ENCODE assay signal across 12 cellular contexts in the genomic region with DNA sequence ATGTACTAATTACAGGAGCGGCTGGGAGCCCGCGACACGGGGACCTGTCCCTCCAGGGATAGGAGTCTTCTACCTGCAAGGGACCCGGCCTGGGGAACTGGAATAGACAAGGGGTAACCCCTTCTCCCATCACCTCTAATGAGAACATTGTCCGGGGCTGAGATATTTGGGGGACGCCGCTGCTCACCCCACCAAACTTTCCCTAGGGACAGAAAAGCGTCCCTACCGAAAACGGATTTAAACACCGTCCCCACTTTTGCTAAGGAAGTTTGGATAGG. TPM values are rescaled to one million over a fixed set of nuclear protein-coding genes. Genes with fewer than 3 reads are reported as not detected.
DNase-seq lines count a peak whose midpoint lies in the region; ATAC-seq, FAIRE-seq and TF ChIP-seq lines count a peak whose summit lies in the region.
"Had no signal": no experiment of that assay in that cellular context is flagged by ENCODE, and none has a peak within 500 bp of the region (broad histone marks: within the 10 kb centered on the region; RNA-seq: fewer than 3 reads in every experiment).

No MANE protein-coding gene starts in this region.

- no peak overlapping the region for H3K18ac ChIP-seq in H1 (ENCODE audit: extremely low read depth, low read length)

- peaks cover 3 to 7% of the 10 kb centered on the region in 2 experiments for H4K20me1 ChIP-seq in H1 (replicated peaks in 1 of 2; ENCODE audit: control insufficient read depth in 1 of 2, insufficient read depth in 2 of 2, low read length in 2 of 2)

- no peak overlapping the region for H2BK5ac ChIP-seq in H1 (ENCODE audit: low read depth, low read length)

- peak overlapping the region; percentile 73 for H3K4me3 Mint-ChIP-seq in mesothelial cell of epicardium
- H3K4me3 Mint-ChIP-seq: activated T-helper 1 cell treated with anti-CD3 and anti-CD28 coated beads, Interleukin-12 subunit alpha, Interleukin-12 subunit beta, Interleukin-2, Interleukin-4 antibody, amounts not matched to agents 30 ng/mL and 10 ng/mL and 1 ng/mL, durations not matched to agents 14 hours and 24 hours and 36 hours had no signal

- no peak overlapping the region for H4K91ac ChIP-seq in H1 (replicated peaks; ENCODE audit: insufficient read length, low read length)

- TF ChIP-seq POLR2A in H1 (IDR thresholded peaks at IDR 0.05; ENCODE audit: control extremely low read depth in 1 of 2, low read depth in 2 of 2, low read length in 2 of 2), result no peak
- TF ChIP-seq POLR2A in testis (IDR thresholded peaks at IDR 0.05), result no peak

- peaks cover under 1 to 15% (median 13%) of the 10 kb centered on the region in 4 experiments for H3K4me1 ChIP-seq in H1 (replicated peaks in 1 of 4; ENCODE audit: control insufficient read depth in 3 of 4, insufficient read depth in 4 of 4, low read length in 3 of 4)
- H3K4me1 ChIP-seq in testis, result peaks cover 14% of the 10 kb centered on the region

- H3K4me3 ChIP-seq in WI38 (ENCODE audit: low read depth, low read length) (peak overlapping the region; percentile 57), H1 (ENCODE audit: extremely low read depth in 1 of 4, insufficient read depth in 2 of 4, low read depth in 3 of 4, low read length in 4 of 4) (peak overlapping the region; percentile 34 to 60 (median 48)), testis (peak overlapping the region; percentile 44 to 60)

- no peak overlapping the region for H3K9ac ChIP-seq in H1 (replicated peaks in 1 of 4; ENCODE audit: extremely low read depth in 1 of 4, low read depth in 3 of 4, low read length in 3 of 4)

- H2AFZ ChIP-seq in H1 (ENCODE audit: low read length), result no peak overlapping the region

- ATAC-seq in HG02623 (IDR thresholded peaks at IDR 0.05; ENCODE audit: unreplicated experiment), result no peak

- CTCF ChIA-PET in H1 (lab: Charles Lee; ENCODE audit: partially characterized antibody), result interaction anchor here (0.6 to 3.0 kb wide), 12 partner anchors 10 to 644 kb away, joined by 3 to 12 read pairs (median 4); no protein-coding TSS in a partner anchor

- H2BK15ac ChIP-seq in H1 (ENCODE audit: low read length), result no peak overlapping the region

- DNase-seq in H1 (ENCODE audit: low read depth in 1 of 2, low spot score in 2 of 2), result no peak
- no peak for DNase-seq in mesothelial cell of epicardium (ENCODE audit: low spot score in 2 of 2, unreplicated experiment in 2 of 2)
- no peak for DNase-seq in testis
- no peak for DNase-seq in amygdala (lab: John Stamatoyannopoulos, UW)
- DNase-seq in RCC 7860 (ENCODE audit: low spot score), result no peak
- DNase-seq: DMS153, NCI-H2227 treated with DMSO at 0.1 percent for 48 hours had no signal

- POLR2A ChIA-PET in H1 (lab: Charles Lee; ENCODE audit: partially characterized antibody), result no interaction called here

- H3K23me2 ChIP-seq in H1 (ENCODE audit: low read depth, low read length), result peaks cover 38% of the 10 kb centered on the region

- no peak overlapping the region for H2BK12ac ChIP-seq in H1 (ENCODE audit: low read depth, low read length)

- no peak overlapping the region for H3K14ac ChIP-seq in H1 (ENCODE audit: insufficient read length)

- H3K79me1 ChIP-seq in H1 (ENCODE audit: low read depth, low read length), result no peaks in the 10 kb centered on the region

- H4K8ac ChIP-seq in H1 (ENCODE audit: extremely low read depth, insufficient read depth, low read length), result no peak overlapping the region

- H3K23ac ChIP-seq in H1 (ENCODE audit: insufficient read length), result no peak overlapping the region

- no peaks in the 10 kb centered on the region for H3K9me3 Mint-ChIP-seq in mesothelial cell of epicardium
- H3K9me3 Mint-ChIP-seq: activated T-helper 1 cell treated with anti-CD3 and anti-CD28 coated beads, Interleukin-12 subunit alpha, Interleukin-12 subunit beta, Interleukin-2, Interleukin-4 antibody, amounts not matched to agents 30 ng/mL and 10 ng/mL and 1 ng/mL, durations not matched to agents 14 hours and 24 hours and 36 hours had no signal

- H3K56ac ChIP-seq in H1 (replicated peaks; ENCODE audit: insufficient read length, low read depth, low read length), result no peak overlapping the region

- no peaks in the 10 kb centered on the region for H3K36me3 Mint-ChIP-seq in mesothelial cell of epicardium

- no peak overlapping the region for H3K27ac ChIP-seq in H1 (ENCODE audit: low read depth, low read length)
- peak overlapping the region; percentile 76 to 77 for H3K27ac ChIP-seq in testis

- no peak overlapping the region for H4K5ac ChIP-seq in H1 (ENCODE audit: insufficient read length, low read depth, low read length)

- H3K9me3 ChIP-seq in H1 (ENCODE audit: insufficient read depth in 2 of 2, low read depth in 1 of 2, low read length in 1 of 2) (no peaks in the 10 kb centered on the region), testis (no peaks in the 10 kb centered on the region)

- H3K4me1 Mint-ChIP-seq in mesothelial cell of epicardium, result peaks cover 50% of the 10 kb centered on the region

- no peak for TF ChIP-seq EP300 in H1 (IDR thresholded peaks at IDR 0.05; ENCODE audit: borderline replicate concordance in 1 of 2, low read depth in 2 of 2, low read length in 2 of 2)

- peak overlapping the region; percentile 74 to 77 for H3K4me2 ChIP-seq in H1 (ENCODE audit: insufficient read depth in 1 of 2, low read depth in 2 of 2, low read length in 2 of 2)

- FAIRE-seq in H1 (lab: Jason Lieb, UNC), result no peak
- FAIRE-seq in RCC 7860 (lab: Jason Lieb, UNC), result no peak
- FAIRE-seq: GM18507, TTC549 had no signal

- 6% methylated on average over 12 of the region's 12 CpGs; no CpG with 5 or more reads in 1 of the 2 experiments for WGBS in H1 (ENCODE audit: extremely low coverage in 1 of 2, insufficient coverage in 1 of 2, insufficient read length in 1 of 2, insufficient replicate concordance in 2 of 2, low coverage in 1 of 2, low lambda C conversion rate in 2 of 2, missing lambda C conversion rate in 1 of 2), 2 experiments
- WGBS in testis, 2 donors, result 0 to 6% methylated on average over 8 to 12 of the region's 12 CpGs

- H3K27ac Mint-ChIP-seq in mesothelial cell of epicardium, result no peak overlapping the region

- no peak overlapping the region for H3K4ac ChIP-seq in H1 (replicated peaks; ENCODE audit: insufficient read length, low read depth, low read length)

- H3K36me3 ChIP-seq in H1 (ENCODE audit: control insufficient read depth in 2 of 4, insufficient read depth in 4 of 4, low read length in 3 of 4) (no peaks in the 10 kb centered on the region), testis (ENCODE audit: low read depth, missing control alignments) (no peaks in the 10 kb centered on the region)

- TF ChIP-seq RAD21 in H1 (IDR thresholded peaks at IDR 0.05 in 1 of 2, conservative IDR thresholded peaks at IDR 0.05 in 1 of 2; ENCODE audit: low read depth in 2 of 2, low read length in 2 of 2), result no peak

- no peak overlapping the region for H2BK120ac ChIP-seq in H1 (replicated peaks; ENCODE audit: low read depth, low read length)

- peaks cover 75% of the 10 kb centered on the region for H3K27me3 Mint-ChIP-seq in mesothelial cell of epicardium (ENCODE audit: low read depth)

- no peaks in the 10 kb centered on the region for H3K79me2 ChIP-seq in H1 (ENCODE audit: control insufficient read depth in 1 of 2, insufficient read depth in 2 of 2, low read length in 2 of 2)

- H2AK5ac ChIP-seq in H1 (ENCODE audit: low read depth, low read length), result no peak overlapping the region

- TF ChIP-seq CTCF in WI38 (IDR thresholded peaks at IDR 0.05; ENCODE audit: low read depth, low read length), result no peak
- TF ChIP-seq CTCF in H1 (IDR thresholded peaks at IDR 0.05; ENCODE audit: control extremely low read depth in 1 of 3, insufficient read depth in 1 of 3, low read depth in 1 of 3, low read length in 3 of 3), result no peak
- no peak for TF ChIP-seq CTCF in mesothelial cell of epicardium (IDR thresholded peaks at IDR 0.05; ENCODE audit: unreplicated experiment)
- TF ChIP-seq CTCF in testis (IDR thresholded peaks at IDR 0.05), result no peak

- H2BK20ac ChIP-seq in H1 (ENCODE audit: low read length), result no peak overlapping the region

- intact Hi-C loops in testis (cut with DNase I; ENCODE audit: low total_unique reads), result loop anchor here (10.0 kb wide), 1 partner anchor 643 kb away; no protein-coding TSS in a partner anchor

- H3K27me3 ChIP-seq in H1 (replicated peaks in 1 of 4; ENCODE audit: control insufficient read depth in 3 of 4, extremely low read depth in 1 of 4, insufficient read depth in 3 of 4, low read length in 3 of 4) (peaks cover 33 to 70% (median 60%) of the 10 kb centered on the region in 4 experiments), testis (no peaks in the 10 kb centered on the region)

TF ChIP-seq in H1, 55 proteins besides CTCF, POLR2A, EP300 and RAD21 (continues in another document):
- no peak for TF ChIP-seq NRF1 (IDR thresholded peaks at IDR 0.05; ENCODE audit: low read depth, low read length)
- TF ChIP-seq EGR1 (IDR thresholded peaks at IDR 0.05; ENCODE audit: borderline replicate concordance, low read depth, low read length), result no peak
- no peak for TF ChIP-seq TCF12 (IDR thresholded peaks at IDR 0.05; ENCODE audit: low read depth, low read length)
- peak; percentile 8 for TF ChIP-seq RNF2 (IDR thresholded peaks at IDR 0.05; ENCODE audit: borderline replicate concordance, low read depth, low read length, missing control alignments, poor library complexity, severe bottlenecking)
- no peak for TF ChIP-seq SP1 (IDR thresholded peaks at IDR 0.05; ENCODE audit: low read depth, low read length)
- TF ChIP-seq POU5F1 (IDR thresholded peaks at IDR 0.05; ENCODE audit: low read depth, low read length), result no peak
- TF ChIP-seq HDAC2 (IDR thresholded peaks at IDR 0.05; ENCODE audit: borderline replicate concordance in 1 of 2, low read depth in 2 of 2, low read length in 2 of 2), result no peak
- TF ChIP-seq POLR2AphosphoS5 (IDR thresholded peaks at IDR 0.05; ENCODE audit: low read depth, low read length), result no peak
- TF ChIP-seq MAFK (IDR thresholded peaks at IDR 0.05; ENCODE audit: low read depth, low read length), result no peak

RNA-seq across cellular contexts. Expression of a gene that starts 3.4 kb away (rescaled TPM):
- total RNA-seq in H1 (2021; fragmentation: NEBNext Ultra II Directional; extraction: Animal tissue kit (Norgen Biotek cat#: 25700)), result 4.9 and 5.2 TPM in 2 replicates
- 1.9 and 3.3 TPM in 2 replicates for polyA plus RNA-seq in H1 (2011; rRNA removed)
- 1.6 TPM for polyA plus RNA-seq in H1 (2011; cell fraction: cytosol; rRNA removed)
- polyA plus RNA-seq in H1 (2011; cell fraction: nucleus; rRNA removed), result 2.7 TPM
- polyA plus RNA-seq in H1 (2012, experiment 1 of 2), result 2.7 to 4.0 TPM (median 3.3 TPM) in 4 replicates
- polyA plus RNA-seq in H1 (2012, experiment 2 of 2), result 2.6 TPM
- polyA plus RNA-seq in H1 (2013, experiment 1 of 2), result 2.1 TPM
- 2.2 TPM for polyA plus RNA-seq in H1 (2013, experiment 2 of 2)
- polyA minus RNA-seq in H1 (2011; rRNA and poly(A)+ RNA removed), result 0.71 and 1.4 TPM in 2 replicates
- 4.8 TPM for polyA minus RNA-seq in H1 (2011; cell fraction: cytosol; rRNA and poly(A)+ RNA removed)
- polyA minus RNA-seq in H1 (2011; cell fraction: nucleus; rRNA and poly(A)+ RNA removed), result 2.8 TPM
- 43.2 to 47.8 TPM (median 47.1 TPM) in 3 replicates for total RNA-seq in mesothelial cell of epicardium
- total RNA-seq in testis, result 100 to 1,000 TPM; 166 to 240 TPM
- 80.0 TPM for polyA plus RNA-seq in testis (ENCODE audit: insufficient read depth, low read depth, low replicate concordance)
- total RNA-seq: activated T-helper 1 cell treated with anti-CD3 and anti-CD28 coated beads, Interleukin-12 subunit alpha, Interleukin-12 subunit beta, Interleukin-2, Interleukin-4 antibody, amounts not matched to agents 30 ng/mL and 10 ng/mL and 1 ng/mL, durations not matched to agents 14 hours and 24 hours and 36 hours had no signal
